ENCODE assay signal across 31 cellular contexts in genomic region chr22:27136596-27136995, GRCh38.
"Had no signal": no experiment of that assay in that cellular context is flagged by ENCODE, and none has a peak within 500 bp of the region (broad histone marks: within the 10 kb centered on the region; RNA-seq: fewer than 3 reads in every experiment).

No MANE protein-coding gene starts in this region.

- H3K27me3 ChIP-seq: cardiac muscle cell, MG63, SJCRH30 had no signal

- H3K36me3 Mint-ChIP-seq: activated naive CD8-positive, alpha-beta T cell treated with anti-CD3 and anti-CD28 coated beads for 36 hours had no signal

- H3K4me3 ChIP-seq: cardiac muscle cell, MG63, SJCRH30, SK-N-MC had no signal

- H3K36me3 ChIP-seq: cardiac muscle cell, MG63, SJCRH30, WERI-Rb-1 had no signal

- DNase-seq: activated CD4-positive, alpha-beta T cell treated with anti-CD3 and anti-CD28 coated beads for 1 hour; activated CD4-positive, alpha-beta T cell treated with anti-CD3 and anti-CD28 coated beads for 48 hours; activated CD4-positive, alpha-beta T cell treated with anti-CD3 and anti-CD28 coated beads, Interleukin-2, amount 50 U/mL, for 48 hours; activated CD4-positive, CD25-positive, alpha-beta regulatory T cell; activated CD8-positive, alpha-beta T cell treated with anti-CD3 and anti-CD28 coated beads, Interleukin-2, amount 10 ng/mL, durations not matched to agents 7 days and 5 days; activated effector memory CD4-positive, alpha-beta T cell treated with anti-CD3 and anti-CD28 coated beads, Interleukin-2, amount 50 U/mL, for 16 hours; activated naive CD4-positive, alpha-beta T cell; activated naive CD4-positive, alpha-beta T cell treated with anti-CD3 and anti-CD28 coated beads, Interleukin-2, amount 50 U/mL, for 16 hours; activated naive CD8-positive, alpha-beta T cell treated with anti-CD3 and anti-CD28 coated beads for 36 hours; activated T-cell treated with anti-CD3 and anti-CD28 coated beads for 4 hours; activated T-cell treated with anti-CD3 and anti-CD28 coated beads, Interleukin-2, amount 50 U/mL, for 48 hours; amniotic stem cell; aorta; Karpas-422; KBM-7; MG63; NCI-H1048; NCI-H1105 treated with DMSO at 0.1 percent for 48 hours; NCI-H1436; NCI-H1694; NCI-H1930; NCI-H2081 treated with DMSO at 0.1 percent for 48 hours; NCI-H510A; SHP77; SJCRH30; T1000; WERI-Rb-1 had no signal

- H3K4me1 Mint-ChIP-seq: activated naive CD8-positive, alpha-beta T cell treated with anti-CD3 and anti-CD28 coated beads for 36 hours; central memory CD8-positive, alpha-beta T cell had no signal

- H3K27ac Mint-ChIP-seq: activated CD8-positive, alpha-beta T cell treated with anti-CD3 and anti-CD28 coated beads, Interleukin-2, amount 10 ng/mL, durations not matched to agents 7 days and 5 days; activated naive CD8-positive, alpha-beta T cell treated with anti-CD3 and anti-CD28 coated beads for 36 hours had no signal

- H3K4me3 Mint-ChIP-seq: activated CD8-positive, alpha-beta T cell treated with anti-CD3 and anti-CD28 coated beads, Interleukin-2, amount 10 ng/mL, durations not matched to agents 7 days and 5 days; activated naive CD8-positive, alpha-beta T cell treated with anti-CD3 and anti-CD28 coated beads for 36 hours; central memory CD8-positive, alpha-beta T cell had no signal

- H3K9me3 ChIP-seq: SJCRH30 had no signal

- H3K9me3 Mint-ChIP-seq: activated naive CD8-positive, alpha-beta T cell treated with anti-CD3 and anti-CD28 coated beads for 36 hours; central memory CD8-positive, alpha-beta T cell had no signal

- ATAC-seq: activated CD8-positive, alpha-beta T cell treated with anti-CD3 and anti-CD28 coated beads, Interleukin-2, amount 10 ng/mL, durations not matched to agents 7 days and 5 days; Panc1 had no signal

- H3K27ac ChIP-seq: cardiac muscle cell, SK-N-MC, WERI-Rb-1 had no signal
